Comparison of ENCODE assay signal across 1 cellular context in genomic region chr22:24253126-24253525, GRCh38. TPM values are rescaled to one million over a fixed set of nuclear protein-coding genes. Genes with fewer than 3 reads are reported as not detected.
"Had no signal": no experiment of that assay in that cellular context is flagged by ENCODE, and none has a peak within 500 bp of the region (broad histone marks: within the 10 kb centered on the region; RNA-seq: fewer than 3 reads in every experiment).

No MANE protein-coding gene starts in this region.

RNA-seq across cellular contexts. Expression of gene GGT5, which starts 8.2 kb away (rescaled TPM):
- total RNA-seq: M059J had no signal
